1 cellular context compared by ENCODE assay signal in the genomic region with DNA sequence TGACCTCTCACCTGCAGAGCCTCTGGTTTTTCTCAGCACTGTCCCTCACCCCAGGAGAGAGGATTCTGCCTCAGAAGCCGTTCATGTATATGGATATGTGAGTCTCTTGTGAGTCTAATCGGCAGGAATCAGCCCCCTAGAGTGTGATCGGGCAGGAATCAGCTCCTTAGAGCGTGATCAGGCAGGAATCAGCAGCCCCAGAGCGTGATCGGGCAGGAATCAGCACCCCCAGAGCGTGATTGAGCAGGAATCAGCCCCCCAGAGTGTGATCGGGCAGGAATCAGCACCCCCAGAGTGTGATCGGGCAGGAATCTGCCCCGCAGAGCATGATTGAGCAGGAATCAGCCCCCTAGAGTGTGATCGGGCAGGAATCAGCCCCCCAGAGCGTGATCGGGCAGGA.
TF ChIP-seq lines count a peak whose summit lies in the region.

No MANE protein-coding gene starts in this region.

TF ChIP-seq in GM23338, 12 proteins besides CTCF, POLR2A, EP300 and RAD21 (continued from another document):
- TF ChIP-seq, protein P1, sequence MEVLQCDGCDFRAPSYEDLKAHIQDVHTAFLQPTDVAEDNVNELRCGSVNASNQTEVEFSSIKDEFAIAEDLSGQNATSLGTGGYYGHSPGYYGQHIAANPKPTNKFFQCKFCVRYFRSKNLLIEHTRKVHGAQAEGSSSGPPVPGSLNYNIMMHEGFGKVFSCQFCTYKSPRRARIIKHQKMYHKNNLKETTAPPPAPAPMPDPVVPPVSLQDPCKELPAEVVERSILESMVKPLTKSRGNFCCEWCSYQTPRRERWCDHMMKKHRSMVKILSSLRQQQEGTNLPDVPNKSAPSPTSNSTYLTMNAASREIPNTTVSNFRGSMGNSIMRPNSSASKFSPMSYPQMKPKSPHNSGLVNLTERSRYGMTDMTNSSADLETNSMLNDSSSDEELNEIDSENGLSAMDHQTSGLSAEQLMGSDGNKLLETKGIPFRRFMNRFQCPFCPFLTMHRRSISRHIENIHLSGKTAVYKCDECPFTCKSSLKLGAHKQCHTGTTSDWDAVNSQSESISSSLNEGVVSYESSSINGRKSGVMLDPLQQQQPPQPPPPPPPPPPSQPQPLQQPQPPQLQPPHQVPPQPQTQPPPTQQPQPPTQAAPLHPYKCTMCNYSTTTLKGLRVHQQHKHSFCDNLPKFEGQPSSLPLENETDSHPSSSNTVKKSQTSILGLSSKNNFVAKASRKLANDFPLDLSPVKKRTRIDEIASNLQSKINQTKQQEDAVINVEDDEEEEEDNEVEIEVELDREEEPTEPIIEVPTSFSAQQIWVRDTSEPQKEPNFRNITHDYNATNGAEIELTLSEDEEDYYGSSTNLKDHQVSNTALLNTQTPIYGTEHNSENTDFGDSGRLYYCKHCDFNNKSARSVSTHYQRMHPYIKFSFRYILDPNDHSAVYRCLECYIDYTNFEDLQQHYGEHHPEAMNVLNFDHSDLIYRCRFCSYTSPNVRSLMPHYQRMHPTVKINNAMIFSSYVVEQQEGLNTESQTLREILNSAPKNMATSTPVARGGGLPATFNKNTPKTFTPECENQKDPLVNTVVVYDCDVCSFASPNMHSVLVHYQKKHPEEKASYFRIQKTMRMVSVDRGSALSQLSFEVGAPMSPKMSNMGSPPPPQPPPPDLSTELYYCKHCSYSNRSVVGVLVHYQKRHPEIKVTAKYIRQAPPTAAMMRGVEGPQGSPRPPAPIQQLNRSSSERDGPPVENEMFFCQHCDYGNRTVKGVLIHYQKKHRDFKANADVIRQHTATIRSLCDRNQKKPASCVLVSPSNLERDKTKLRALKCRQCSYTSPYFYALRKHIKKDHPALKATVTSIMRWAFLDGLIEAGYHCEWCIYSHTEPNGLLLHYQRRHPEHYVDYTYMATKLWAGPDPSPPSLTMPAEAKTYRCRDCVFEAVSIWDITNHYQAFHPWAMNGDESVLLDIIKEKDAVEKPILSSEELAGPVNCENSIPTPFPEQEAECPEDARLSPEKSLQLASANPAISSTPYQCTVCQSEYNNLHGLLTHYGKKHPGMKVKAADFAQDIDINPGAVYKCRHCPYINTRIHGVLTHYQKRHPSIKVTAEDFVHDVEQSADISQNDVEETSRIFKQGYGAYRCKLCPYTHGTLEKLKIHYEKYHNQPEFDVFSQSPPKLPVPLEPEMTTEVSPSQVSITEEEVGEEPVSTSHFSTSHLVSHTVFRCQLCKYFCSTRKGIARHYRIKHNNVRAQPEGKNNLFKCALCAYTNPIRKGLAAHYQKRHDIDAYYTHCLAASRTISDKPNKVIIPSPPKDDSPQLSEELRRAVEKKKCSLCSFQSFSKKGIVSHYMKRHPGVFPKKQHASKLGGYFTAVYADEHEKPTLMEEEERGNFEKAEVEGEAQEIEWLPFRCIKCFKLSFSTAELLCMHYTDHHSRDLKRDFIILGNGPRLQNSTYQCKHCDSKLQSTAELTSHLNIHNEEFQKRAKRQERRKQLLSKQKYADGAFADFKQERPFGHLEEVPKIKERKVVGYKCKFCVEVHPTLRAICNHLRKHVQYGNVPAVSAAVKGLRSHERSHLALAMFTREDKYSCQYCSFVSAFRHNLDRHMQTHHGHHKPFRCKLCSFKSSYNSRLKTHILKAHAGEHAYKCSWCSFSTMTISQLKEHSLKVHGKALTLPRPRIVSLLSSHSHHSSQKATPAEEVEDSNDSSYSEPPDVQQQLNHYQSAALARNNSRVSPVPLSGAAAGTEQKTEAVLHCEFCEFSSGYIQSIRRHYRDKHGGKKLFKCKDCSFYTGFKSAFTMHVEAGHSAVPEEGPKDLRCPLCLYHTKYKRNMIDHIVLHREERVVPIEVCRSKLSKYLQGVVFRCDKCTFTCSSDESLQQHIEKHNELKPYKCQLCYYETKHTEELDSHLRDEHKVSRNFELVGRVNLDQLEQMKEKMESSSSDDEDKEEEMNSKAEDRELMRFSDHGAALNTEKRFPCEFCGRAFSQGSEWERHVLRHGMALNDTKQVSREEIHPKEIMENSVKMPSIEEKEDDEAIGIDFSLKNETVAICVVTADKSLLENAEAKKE (CRISPR knock-in tag; IDR thresholded peaks at IDR 0.05), result no peak
- TF ChIP-seq STAT1 (IDR thresholded peaks at IDR 0.05; ENCODE audit: unreplicated experiment), result no peak
- no peak for TF ChIP-seq ETS1 (IDR thresholded peaks at IDR 0.05)
- no peak for TF ChIP-seq NANOG (IDR thresholded peaks at IDR 0.05; ENCODE audit: borderline replicate concordance)
- no peak for TF ChIP-seq JUNB (IDR thresholded peaks at IDR 0.05; ENCODE audit: unreplicated experiment)
- no peak for TF ChIP-seq REST (IDR thresholded peaks at IDR 0.05; ENCODE audit: unreplicated experiment)
- TF ChIP-seq EZH2 (IDR thresholded peaks at IDR 0.05; ENCODE audit: low read depth, unreplicated experiment), result no peak
- TF ChIP-seq ZNF331 (CRISPR knock-in tag; IDR thresholded peaks at IDR 0.05; ENCODE audit: low read depth), result no peak
- TF ChIP-seq POLR2AphosphoS5 (IDR thresholded peaks at IDR 0.05; ENCODE audit: low read depth), result no peak
- no peak for TF ChIP-seq ZNF114 (CRISPR knock-in tag; IDR thresholded peaks at IDR 0.05)
- TF ChIP-seq EZH2phosphoT487 (IDR thresholded peaks at IDR 0.05; ENCODE audit: unreplicated experiment), result no peak
TF ChIP-seq in GM23338: peak in this region for 0.
